21 cellular contexts compared by ENCODE assay signal in genomic region chr13:111359237-111359915, GRCh38. TPM values are rescaled to one million over a fixed set of nuclear protein-coding genes. Genes with fewer than 3 reads are reported as not detected.
A peak's percentile ranks its signal among the peaks of the same experiment; 100 is the strongest.
DNase-seq lines count a peak whose midpoint lies in the region; ATAC-seq and TF ChIP-seq lines count a peak whose summit lies in the region.
"Had no signal": no experiment of that assay in that cellular context is flagged by ENCODE, and none has a peak within 500 bp of the region (broad histone marks: within the 10 kb centered on the region; RNA-seq: fewer than 3 reads in every experiment).

No MANE protein-coding gene starts in this region.

- H3K9me3 ChIP-seq in iPS DF 6.9 (ENCODE audit: control insufficient read depth, insufficient read depth, low read length): no peaks in the 10 kb centered on the region
- H3K9me3 ChIP-seq in stomach: no peaks in the 10 kb centered on the region
- H3K9me3 ChIP-seq: heart right ventricle, upper lobe of right lung had no signal

- no peak overlapping the region for H3K4me3 Mint-ChIP-seq in activated CD4-positive, alpha-beta T cell treated with anti-CD3 and anti-CD28 coated beads, Interleukin-2, amount 10 ng/mL, durations not matched to agents 24 days and 14 days
- no peak overlapping the region for H3K4me3 Mint-ChIP-seq in activated CD4-positive, alpha-beta T cell treated with anti-CD3 and anti-CD28 coated beads for 36 hours
- H3K4me3 Mint-ChIP-seq in WTC11: no peak overlapping the region
- H3K4me3 Mint-ChIP-seq: activated naive CD8-positive, alpha-beta T cell treated with anti-CD3 and anti-CD28 coated beads, Interleukin-2, amount 10 ng/mL, durations not matched to agents 7 days and 5 days; stimulated activated naive CD8-positive, alpha-beta T cell treated with anti-CD3 and anti-CD28 coated beads, Interleukin-15, Interleukin-2, amounts not matched to agents 100 ng/mL and 50 ng/mL, for 24 hours had no signal

- H3K36me3 ChIP-seq in iPS DF 6.9 (ENCODE audit: control insufficient read depth, insufficient read depth, low read length) (no peaks in the 10 kb centered on the region), stomach (no peaks in the 10 kb centered on the region)
- H3K36me3 ChIP-seq: heart right ventricle, upper lobe of right lung had no signal

- H3K27me3 ChIP-seq in iPS DF 6.9 (ENCODE audit: control insufficient read depth, insufficient read depth, low read length) (no peaks in the 10 kb centered on the region), stomach (peaks cover 0 to 45% (median 6%) of the 10 kb centered on the region in 3 donors)

- POLR2A ChIA-PET in activated CD4-positive, alpha-beta T cell treated with anti-CD3 and anti-CD28 coated beads for 36 hours (lab: Charles Lee): no interaction called here
- POLR2A ChIA-PET in WTC11 (lab: Charles Lee): no interaction called here

- TF ChIP-seq EP300 in stomach (IDR thresholded peaks at IDR 0.05): no peak

- no peak overlapping the region for H3K4me3 ChIP-seq in iPS DF 6.9 (ENCODE audit: low read length)
- no peak overlapping the region for H3K4me3 ChIP-seq in stomach
- H3K4me3 ChIP-seq: heart right ventricle, K562, upper lobe of right lung had no signal

- DNase-seq in activated CD4-positive, alpha-beta T cell treated with anti-CD3 and anti-CD28 coated beads, Interleukin-2, amount 10 ng/mL, durations not matched to agents 24 days and 14 days: peak; percentile 48
- no peak for DNase-seq in activated CD4-positive, alpha-beta T cell treated with anti-CD3 and anti-CD28 coated beads for 36 hours
- DNase-seq in WTC11 (ENCODE audit: low spot score): peak; percentile 51
- DNase-seq in iPS DF 6.9 (ENCODE audit: low read depth, low spot score): peak; percentile 11
- DNase-seq in stomach: peak; percentile 16
- no peak for DNase-seq in NCI-H2081 (lab: John Stamatoyannopoulos, UW)
- DNase-seq: 8988T; activated CD4-positive, alpha-beta T cell treated with anti-CD3 and anti-CD28 coated beads, Interleukin-2, amount 50 U/mL, for 4 hours; activated naive CD8-positive, alpha-beta T cell treated with anti-CD3 and anti-CD28 coated beads, Interleukin-2, amount 10 ng/mL, durations not matched to agents 7 days and 5 days; DND-41; heart right ventricle; midbrain; NCI-H1092 treated with DMSO at 0.1 percent for 48 hours; stimulated activated CD4-positive, alpha-beta T cell treated with anti-CD3 and anti-CD28 coated beads, Interleukin-15, amount 100 ng/mL, for 24 hours; upper lobe of right lung had no signal

- H3K27ac ChIP-seq in iPS DF 6.9 (ENCODE audit: low read length): no peak overlapping the region
- no peak overlapping the region for H3K27ac ChIP-seq in stomach
- H3K27ac ChIP-seq: heart right ventricle, upper lobe of right lung had no signal

- TF ChIP-seq CTCF in WTC11 (IDR thresholded peaks at IDR 0.05) (no peak), stomach (IDR thresholded peaks at IDR 0.05) (no peak)

- TF ChIP-seq POLR2A in stomach (IDR thresholded peaks at IDR 0.05): no peak

- no CpG with 5 or more reads among the region's 11 CpGs for WGBS in iPS DF 6.9 (ENCODE audit: insufficient coverage, insufficient read length)
- 50 to 59% (median 55%) methylated on average over 9 to 11 of the region's 11 CpGs for WGBS in stomach, 5 donors

- no peaks in the 10 kb centered on the region for H3K4me1 Mint-ChIP-seq in activated CD4-positive, alpha-beta T cell treated with anti-CD3 and anti-CD28 coated beads, Interleukin-2, amount 10 ng/mL, durations not matched to agents 24 days and 14 days
- H3K4me1 Mint-ChIP-seq in activated CD4-positive, alpha-beta T cell treated with anti-CD3 and anti-CD28 coated beads for 36 hours: peaks cover 8% of the 10 kb centered on the region
- peaks cover 20% of the 10 kb centered on the region for H3K4me1 Mint-ChIP-seq in WTC11
- H3K4me1 Mint-ChIP-seq: activated naive CD8-positive, alpha-beta T cell treated with anti-CD3 and anti-CD28 coated beads, Interleukin-2, amount 10 ng/mL, durations not matched to agents 7 days and 5 days had no signal

- no peak overlapping the region for H3K27ac Mint-ChIP-seq in activated CD4-positive, alpha-beta T cell treated with anti-CD3 and anti-CD28 coated beads, Interleukin-2, amount 10 ng/mL, durations not matched to agents 24 days and 14 days
- H3K27ac Mint-ChIP-seq in activated CD4-positive, alpha-beta T cell treated with anti-CD3 and anti-CD28 coated beads for 36 hours: no peak overlapping the region
- H3K27ac Mint-ChIP-seq in WTC11: peak overlapping the region; percentile 89
- H3K27ac Mint-ChIP-seq: activated naive CD8-positive, alpha-beta T cell treated with anti-CD3 and anti-CD28 coated beads, Interleukin-2, amount 10 ng/mL, durations not matched to agents 7 days and 5 days; stimulated activated naive CD8-positive, alpha-beta T cell treated with anti-CD3 and anti-CD28 coated beads, Interleukin-15, Interleukin-2, amounts not matched to agents 100 ng/mL and 50 ng/mL, for 24 hours had no signal

- ATAC-seq in activated CD4-positive, alpha-beta T cell treated with anti-CD3 and anti-CD28 coated beads for 36 hours: no peak
- ATAC-seq in WTC11: peak; percentile 83
- no peak for ATAC-seq in GM19395 (IDR thresholded peaks at IDR 0.05; ENCODE audit: unreplicated experiment)
- ATAC-seq in HG02973 (IDR thresholded peaks at IDR 0.05; ENCODE audit: unreplicated experiment): no peak
- ATAC-seq: esophagus mucosa, K562, Panc1, upper lobe of right lung had no signal

- intact Hi-C loops in activated CD4-positive, alpha-beta T cell treated with anti-CD3 and anti-CD28 coated beads, Interleukin-2, amount 10 ng/mL, durations not matched to agents 24 days and 14 days (cut with micrococcal nuclease): no loop called here
- intact Hi-C loops in activated CD4-positive, alpha-beta T cell treated with anti-CD3 and anti-CD28 coated beads for 36 hours (cut with DNase I, micrococcal nuclease): no loop called here
- intact Hi-C loops in stomach (cut with DNase I; ENCODE audit: low total_unique reads): no loop called here

- peaks cover 11% of the 10 kb centered on the region for H3K27me3 Mint-ChIP-seq in activated CD4-positive, alpha-beta T cell treated with anti-CD3 and anti-CD28 coated beads, Interleukin-2, amount 10 ng/mL, durations not matched to agents 24 days and 14 days
- H3K27me3 Mint-ChIP-seq in activated CD4-positive, alpha-beta T cell treated with anti-CD3 and anti-CD28 coated beads for 36 hours: no peaks in the 10 kb centered on the region
- H3K27me3 Mint-ChIP-seq in WTC11 (ENCODE audit: low read depth): 0 out of 2 replicates have a peak, but pooled peaks cover 2% of the 10 kb centered on the region
- H3K27me3 Mint-ChIP-seq: activated naive CD8-positive, alpha-beta T cell treated with anti-CD3 and anti-CD28 coated beads, Interleukin-2, amount 10 ng/mL, durations not matched to agents 7 days and 5 days had no signal

- no peaks in the 10 kb centered on the region for H3K9me3 Mint-ChIP-seq in activated CD4-positive, alpha-beta T cell treated with anti-CD3 and anti-CD28 coated beads, Interleukin-2, amount 10 ng/mL, durations not matched to agents 24 days and 14 days
- H3K9me3 Mint-ChIP-seq in activated CD4-positive, alpha-beta T cell treated with anti-CD3 and anti-CD28 coated beads for 36 hours (ENCODE audit: low read depth): no peaks in the 10 kb centered on the region
- H3K9me3 Mint-ChIP-seq in WTC11: no peaks in the 10 kb centered on the region
- H3K9me3 Mint-ChIP-seq: activated naive CD8-positive, alpha-beta T cell treated with anti-CD3 and anti-CD28 coated beads, Interleukin-2, amount 10 ng/mL, durations not matched to agents 7 days and 5 days; stimulated activated naive CD8-positive, alpha-beta T cell treated with anti-CD3 and anti-CD28 coated beads, Interleukin-15, Interleukin-2, amounts not matched to agents 100 ng/mL and 50 ng/mL, for 24 hours had no signal

- CTCF ChIA-PET in activated CD4-positive, alpha-beta T cell treated with anti-CD3 and anti-CD28 coated beads for 36 hours (lab: Charles Lee): no interaction called here
- CTCF ChIA-PET in WTC11 (lab: Charles Lee): interaction anchor here (1.0 to 1.6 kb wide), 2 partner anchors 15 to 70 kb away, joined by 3 to 6 read pairs; no protein-coding TSS in a partner anchor

- H3K4me1 ChIP-seq in iPS DF 6.9 (ENCODE audit: control insufficient read depth, insufficient read depth, low read length) (peaks cover 7% of the 10 kb centered on the region; the same call in 1 of the 2 replicates), stomach (no peaks in the 10 kb centered on the region)
- H3K4me1 ChIP-seq: heart right ventricle, upper lobe of right lung had no signal

- no peaks in the 10 kb centered on the region for H3K36me3 Mint-ChIP-seq in activated CD4-positive, alpha-beta T cell treated with anti-CD3 and anti-CD28 coated beads, Interleukin-2, amount 10 ng/mL, durations not matched to agents 24 days and 14 days (ENCODE audit: low read depth)
- H3K36me3 Mint-ChIP-seq in activated CD4-positive, alpha-beta T cell treated with anti-CD3 and anti-CD28 coated beads for 36 hours (ENCODE audit: low read depth): no peaks in the 10 kb centered on the region
- H3K36me3 Mint-ChIP-seq in WTC11: no peaks in the 10 kb centered on the region
- H3K36me3 Mint-ChIP-seq: activated naive CD8-positive, alpha-beta T cell treated with anti-CD3 and anti-CD28 coated beads, Interleukin-2, amount 10 ng/mL, durations not matched to agents 7 days and 5 days had no signal

TF ChIP-seq in WTC11, 78 proteins besides CTCF, POLR2A, EP300 and RAD21 (continues in another document):
- no peak for TF ChIP-seq ZNF671 (CRISPR knock-in tag; IDR thresholded peaks at IDR 0.05)
- no peak for TF ChIP-seq E2F4 (CRISPR knock-in tag; IDR thresholded peaks at IDR 0.05; ENCODE audit: borderline replicate concordance, low read depth)

RNA-seq across cellular contexts. Expression of gene TEX29, which starts 38.9 kb away (rescaled TPM):
- total RNA-seq in activated CD4-positive, alpha-beta T cell treated with anti-CD3 and anti-CD28 coated beads, Interleukin-2, amount 10 ng/mL, durations not matched to agents 24 days and 14 days: 0.50 and 0.51 TPM in 2 replicates
- under 1 TPM; 0.30 to 0.46 TPM for total RNA-seq in activated CD4-positive, alpha-beta T cell treated with anti-CD3 and anti-CD28 coated beads for 36 hours
- total RNA-seq in WTC11 (2021) (0.32 to 0.68 TPM (median 0.37 TPM) in 3 replicates), stomach (not detected)
- 1 to 10 TPM in 1 of 3 donors, under 1 TPM in 1, not detected in 1; 0.87 to 2.2 TPM for polyA plus RNA-seq in stomach
- total RNA-seq: esophagus mucosa, K562 had no signal

Comparison
In these comparisons a context has a peak if more than half of its experiments do, and no peak if none do; other contexts are left out.
1. DNase-seq: peak in activated CD4-positive, alpha-beta T cell treated with anti-CD3 and anti-CD28 coated beads, Interleukin-2, amount 10 ng/mL, durations not matched to agents 24 days and 14 days (single experiment), WTC11 (single experiment), iPS DF 6.9 (single experiment) and stomach (single experiment); none in activated CD4-positive, alpha-beta T cell treated with anti-CD3 and anti-CD28 coated beads for 36 hours (single experiment) and NCI-H2081 (0 of 2).